12 cellular contexts compared by ENCODE assay signal in genomic region chr1:15682886-15683410, GRCh38. TPM values are rescaled to one million over a fixed set of nuclear protein-coding genes. Genes with fewer than 3 reads are reported as not detected.
A peak's percentile ranks its signal among the peaks of the same experiment; 100 is the strongest.
DNase-seq lines count a peak whose midpoint lies in the region; ATAC-seq and TF ChIP-seq lines count a peak whose summit lies in the region.
"Had no signal": no experiment of that assay in that cellular context is flagged by ENCODE, and none has a peak within 500 bp of the region (broad histone marks: within the 10 kb centered on the region; RNA-seq: fewer than 3 reads in every experiment).

No MANE protein-coding gene starts in this region.

- no peaks in the 10 kb centered on the region for H3K27me3 Mint-ChIP-seq in naive thymus-derived CD4-positive, alpha-beta T cell

- intact Hi-C loops in left ventricle myocardium superior (cut with micrococcal nuclease) = no loop called here
- intact Hi-C loops in cardiac septum (cut with DNase I) = loop anchor here (5.0 kb wide), 1 partner anchor 66 kb away; the partner anchor contains the start of gene DDI2
- intact Hi-C loops in ascending aorta (cut with DNase I) = loop anchor here (5.0 kb wide), 2 partner anchors 54 to 66 kb away; partner anchors contain the start of genes DDI2 and SLC25A34
- intact Hi-C loops in naive thymus-derived CD4-positive, alpha-beta T cell (cut with micrococcal nuclease) = no loop called here
- intact Hi-C loops in vagina (cut with DNase I) = no loop called here

- TF ChIP-seq CTCF in ascending aorta (IDR thresholded peaks at IDR 0.05) (no peak), vagina (IDR thresholded peaks at IDR 0.05) (no peak)

- no peak for DNase-seq in left ventricle myocardium superior
- no peak for DNase-seq in cardiac septum (ENCODE audit: low spot score)
- no peak for DNase-seq in ascending aorta (ENCODE audit: low spot score in 2 of 2)
- no peak for DNase-seq in naive thymus-derived CD4-positive, alpha-beta T cell
- no peak for DNase-seq in vagina (ENCODE audit: extremely low spot score in 2 of 2)
- DNase-seq in NCI-H69 (lab: John Stamatoyannopoulos, UW) = no peak
- no peak for DNase-seq in NCI-H1105 treated with DMSO at 0.1 percent for 48 hours (lab: John Stamatoyannopoulos, UW)
- DNase-seq: MM.1S had no signal

- no peaks in the 10 kb centered on the region for H3K36me3 ChIP-seq in ascending aorta
- peaks cover 0 to 5% (median 0%) of the 10 kb centered on the region in 3 experiments for H3K36me3 ChIP-seq in naive thymus-derived CD4-positive, alpha-beta T cell (ENCODE audit: control insufficient read depth in 2 of 3, insufficient read depth in 3 of 3, low read length in 3 of 3)
- no peaks in the 10 kb centered on the region for H3K36me3 ChIP-seq in vagina

- H3K36me3 Mint-ChIP-seq in naive thymus-derived CD4-positive, alpha-beta T cell = peaks cover 0 to 7% (median 5%) of the 10 kb centered on the region in 5 donors

- H3K4me3 Mint-ChIP-seq in naive thymus-derived CD4-positive, alpha-beta T cell = peak overlapping the region; percentile 65 to 90 (median 82)

- H3K4me1 ChIP-seq in ascending aorta = peaks cover 0 to 14% of the 10 kb centered on the region in 2 donors
- peaks cover 17% of the 10 kb centered on the region in 2 donors for H3K4me1 ChIP-seq in naive thymus-derived CD4-positive, alpha-beta T cell (ENCODE audit: control insufficient read depth in 2 of 2, insufficient read depth in 2 of 2, low read length in 2 of 2)
- peaks cover 62% of the 10 kb centered on the region for H3K4me1 ChIP-seq in vagina

- CTCF ChIA-PET in naive thymus-derived CD4-positive, alpha-beta T cell (lab: Charles Lee) = no interaction called here

- H3K9me3 Mint-ChIP-seq in naive thymus-derived CD4-positive, alpha-beta T cell = peaks cover 0 to 3% (median 0%) of the 10 kb centered on the region in 11 donors

- no peaks in the 10 kb centered on the region for H3K9me3 ChIP-seq in ascending aorta
- H3K9me3 ChIP-seq in naive thymus-derived CD4-positive, alpha-beta T cell (ENCODE audit: control insufficient read depth in 2 of 3, low read length in 3 of 3) = no peaks in the 10 kb centered on the region
- H3K9me3 ChIP-seq in vagina = no peaks in the 10 kb centered on the region

- peak overlapping the region; percentile 80 to 97 (median 92) for H3K27ac Mint-ChIP-seq in naive thymus-derived CD4-positive, alpha-beta T cell

- no peak for TF ChIP-seq POLR2A in vagina (IDR thresholded peaks at IDR 0.05)

- H3K27ac ChIP-seq in ascending aorta (peak overlapping the region; percentile 96 to 99), vagina (peak overlapping the region; percentile 99)
- no peak overlapping the region for H3K27ac ChIP-seq in naive thymus-derived CD4-positive, alpha-beta T cell (ENCODE audit: low read depth, low read length)

- H3K4me1 Mint-ChIP-seq in naive thymus-derived CD4-positive, alpha-beta T cell = peaks cover 24 to 39% (median 27%) of the 10 kb centered on the region in 7 donors

- POLR2A ChIA-PET in naive thymus-derived CD4-positive, alpha-beta T cell (lab: Charles Lee) = no interaction called here

- H3K4me3 ChIP-seq in ascending aorta = no peak overlapping the region
- no peak overlapping the region for H3K4me3 ChIP-seq in naive thymus-derived CD4-positive, alpha-beta T cell (ENCODE audit: low read length)
- H3K4me3 ChIP-seq in vagina = no peak overlapping the region

- H3K27me3 ChIP-seq in ascending aorta = no peaks in the 10 kb centered on the region
- H3K27me3 ChIP-seq in naive thymus-derived CD4-positive, alpha-beta T cell (ENCODE audit: control insufficient read depth in 2 of 2, insufficient read depth in 2 of 2, low read length in 2 of 2) = no peaks in the 10 kb centered on the region
- H3K27me3 ChIP-seq in vagina = no peaks in the 10 kb centered on the region

- ATAC-seq in left ventricle myocardium superior (peak; percentile 4), HG03196 (IDR thresholded peaks at IDR 0.05; ENCODE audit: unreplicated experiment) (no peak)
- ATAC-seq in naive thymus-derived CD4-positive, alpha-beta T cell = no peak
- ATAC-seq: GM12878 had no signal

RNA-seq across cellular contexts. Expression of gene PLEKHM2, which starts 1.2 kb away (rescaled TPM):
- total RNA-seq in left ventricle myocardium superior = 95.2 TPM
- total RNA-seq in cardiac septum = 93.1 TPM
- total RNA-seq in ascending aorta = 129 TPM
- 10 to 100 TPM; 53.6 to 78.6 (median 68.1) TPM for total RNA-seq in naive thymus-derived CD4-positive, alpha-beta T cell
- 10 to 100 TPM in 1 of 2 donors, 1 to 10 TPM in 1; 4.3 to 10.0 TPM for polyA plus RNA-seq in naive thymus-derived CD4-positive, alpha-beta T cell
- total RNA-seq in vagina = 56.2 TPM

RNA-seq across cellular contexts. Expression of gene SLC25A34, which starts 53.1 kb away (rescaled TPM):
- 52.8 TPM for total RNA-seq in left ventricle myocardium superior
- total RNA-seq in cardiac septum = 2.9 TPM
- 5.7 TPM for total RNA-seq in ascending aorta
- 1 to 10 TPM; 1.5 to 4.6 (median 2.1) TPM for total RNA-seq in naive thymus-derived CD4-positive, alpha-beta T cell
- under 1 TPM in 1 of 2 donors, not detected in 1; 0.08 TPM for polyA plus RNA-seq in naive thymus-derived CD4-positive, alpha-beta T cell
- total RNA-seq in vagina = 3.2 TPM

RNA-seq across cellular contexts. Expression of gene TMEM82, which starts 59.4 kb away (rescaled TPM):
- total RNA-seq in left ventricle myocardium superior = not detected
- not detected for total RNA-seq in cardiac septum
- not detected for total RNA-seq in ascending aorta
- not detected for total RNA-seq in naive thymus-derived CD4-positive, alpha-beta T cell
- not detected for polyA plus RNA-seq in naive thymus-derived CD4-positive, alpha-beta T cell
- total RNA-seq in vagina = not detected
- total RNA-seq: GM12878, lower leg skin, temporal lobe had no signal
- polyA plus RNA-seq: GM12878 had no signal

Comparison
In these comparisons a context has a peak if more than half of its experiments do, and no peak if none do; other contexts are left out.
1. intact Hi-C loops: an anchor here in cardiac septum (5.0 kb wide) and ascending aorta (5.0 kb wide); none called in left ventricle myocardium superior, naive thymus-derived CD4-positive, alpha-beta T cell and vagina.